In genomic region chr13:98050041-98050466, GRCh38 we compare ENCODE assay signal across 12 cellular contexts.
DNase-seq lines count a peak whose midpoint lies in the region.
"Had no signal": no experiment of that assay in that cellular context is flagged by ENCODE, and none has a peak within 500 bp of the region (broad histone marks: within the 10 kb centered on the region; RNA-seq: fewer than 3 reads in every experiment).

No MANE protein-coding gene starts in this region.

- DNase-seq in DMS153 (lab: John Stamatoyannopoulos, UW) (peak; percentile 73), HS-27A (ENCODE audit: low read depth) (peak; percentile 11), SHP77 (lab: John Stamatoyannopoulos, UW) (peak; percentile 87), iris pigment epithelial cell (ENCODE audit: low read depth) (peak; percentile 31), hypothalamus (lab: John Stamatoyannopoulos, UW) (no peak), NOMO-1 treated with dmso at 0.1 percent for 144 hours (lab: John Stamatoyannopoulos, UW; ENCODE audit: unreplicated experiment) (no peak), NCI-H2171 treated with DMSO at 0.1 percent for 48 hours (lab: John Stamatoyannopoulos, UW) (no peak), head of caudate nucleus (no peak)
- DNase-seq: activated naive CD4-positive, alpha-beta T cell treated with anti-CD3 and anti-CD28 coated beads, Interleukin-2, amount 10 ng/mL, durations not matched to agents 7 days and 5 days; central memory CD4-positive, alpha-beta T cell; COR-L47; naive B cell had no signal

- intact Hi-C loops in head of caudate nucleus (cut with DNase I): no loop called here

Comparison
In these comparisons a context has a peak if more than half of its experiments do, and no peak if none do; other contexts are left out.
1. DNase-seq: peak in DMS153 (single experiment), HS-27A (single experiment), SHP77 (2 of 2) and iris pigment epithelial cell (single experiment); none in hypothalamus (0 of 51), NOMO-1 treated with dmso at 0.1 percent for 144 hours (single experiment), NCI-H2171 treated with DMSO at 0.1 percent for 48 hours (single experiment) and head of caudate nucleus (0 of 42).